In genomic region chr21:19224090-19224489, GRCh38 we compare ENCODE assay signal across 7 cellular contexts.
"Had no signal": no experiment of that assay in that cellular context is flagged by ENCODE, and none has a peak within 500 bp of the region (broad histone marks: within the 10 kb centered on the region; RNA-seq: fewer than 3 reads in every experiment).

No MANE protein-coding gene starts in this region.

- DNase-seq: IMR-90, KBM-7, KG1 had no signal

- H3K27ac ChIP-seq: HL-60 had no signal

- FAIRE-seq: HepG2, HTR-8/SVneo, K562 had no signal

- H3K4me3 ChIP-seq: K562 had no signal
